In the genomic region with DNA sequence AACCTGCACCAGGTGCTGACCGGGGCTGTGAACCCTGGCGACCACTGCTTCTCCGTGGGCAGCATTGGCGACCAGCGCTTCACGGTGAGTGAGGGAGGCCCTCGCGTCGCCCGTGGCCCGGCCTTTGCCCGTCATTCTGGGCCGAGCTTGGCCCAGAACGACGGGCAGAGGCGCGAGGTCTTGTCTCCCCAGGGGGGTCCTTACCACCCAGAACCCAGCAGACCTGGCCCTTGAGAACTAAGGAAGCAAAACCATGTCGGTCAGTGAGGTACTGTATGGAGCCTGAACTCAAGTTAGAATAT, we compare ENCODE assay signal across 8 cellular contexts. TPM values are rescaled to one million over a fixed set of nuclear protein-coding genes. Genes with fewer than 3 reads are reported as not detected.
DNase-seq lines count a peak whose midpoint lies in the region; ATAC-seq and TF ChIP-seq lines count a peak whose summit lies in the region.

No MANE protein-coding gene starts in this region.

- peaks cover 34% of the 10 kb centered on the region for H3K4me1 ChIP-seq in OCI-LY3 (ENCODE audit: low read length)
- peaks cover 0 to 2% of the 10 kb centered on the region in 2 donors for H3K4me1 ChIP-seq in esophagus (ENCODE audit: control insufficient read depth in 2 of 2, insufficient read depth in 2 of 2, low read length in 1 of 2)
- peaks cover 22% of the 10 kb centered on the region in 2 experiments for H3K4me1 ChIP-seq in neutrophil (ENCODE audit: control insufficient read depth in 1 of 2, insufficient read depth in 1 of 2, low read depth in 1 of 2, low read length in 1 of 2)

- H3K79me2 ChIP-seq in OCI-LY3 (ENCODE audit: low read length), result peaks cover 50% of the 10 kb centered on the region

- TF ChIP-seq CTCF in OCI-LY3 (IDR thresholded peaks at IDR 0.05; ENCODE audit: low read depth, low read length) (no peak), neutrophil (IDR thresholded peaks at IDR 0.05) (no peak)

- H3K36me3 ChIP-seq in OCI-LY3 (replicated peaks; ENCODE audit: low read depth, low read length) (no peaks in the 10 kb centered on the region), esophagus (ENCODE audit: control insufficient read depth in 2 of 2, insufficient read depth in 2 of 2, low read length in 1 of 2) (no peaks in the 10 kb centered on the region), neutrophil (no peaks in the 10 kb centered on the region)

- DNase-seq in COLO668 (lab: John Stamatoyannopoulos, UW; ENCODE audit: unreplicated experiment) (peak; percentile 56), mesenteric fat pad (ENCODE audit: low spot score) (no peak)
- no peak for DNase-seq in NK-92 treated with Interleukin-12 subunit alpha and Interleukin-12 subunit beta, amount 100 ng/mL, for 24 hours (lab: John Stamatoyannopoulos, UW)

- H3K27ac ChIP-seq in OCI-LY3 (ENCODE audit: low read length) (peak overlapping the region; percentile 92), esophagus (ENCODE audit: low read depth in 2 of 2, low read length in 1 of 2) (peak overlapping the region; percentile 99 to 100), neutrophil (peak overlapping the region; percentile 94)

- H2AFZ ChIP-seq in OCI-LY3 (ENCODE audit: low read depth, low read length), result no peak overlapping the region

- ATAC-seq in GM21786 (IDR thresholded peaks at IDR 0.05; ENCODE audit: unreplicated experiment) (peak; percentile 3), HG03469 (IDR thresholded peaks at IDR 0.05; ENCODE audit: unreplicated experiment) (no peak)

- WGBS in esophagus, 2 donors, result 1% methylated on average over 16 to 18 of the region's 18 CpGs

- H3K9me3 ChIP-seq in OCI-LY3 (ENCODE audit: insufficient read depth, low read length) (no peaks in the 10 kb centered on the region), esophagus (ENCODE audit: control insufficient read depth in 2 of 2, insufficient read depth in 1 of 2, low read depth in 1 of 2, low read length in 1 of 2) (no peaks in the 10 kb centered on the region), neutrophil (no peaks in the 10 kb centered on the region)

- peak overlapping the region; percentile 97 for H3K4me3 ChIP-seq in OCI-LY3 (ENCODE audit: low read length)
- peak overlapping the region; percentile 77 to 100 for H3K4me3 ChIP-seq in esophagus (ENCODE audit: low read depth in 1 of 2, low read length in 2 of 2)
- H3K4me3 ChIP-seq in neutrophil (ENCODE audit: low read depth in 1 of 2, low read length in 1 of 2), result peak overlapping the region; percentile 70 to 73

- peak overlapping the region; percentile 86 for H3K9ac ChIP-seq in OCI-LY3 (ENCODE audit: low read length)

- H3K27me3 ChIP-seq in OCI-LY3 (ENCODE audit: low read depth, low read length) (no peaks in the 10 kb centered on the region), esophagus (ENCODE audit: control insufficient read depth in 1 of 2, insufficient read depth in 2 of 2, low read length in 2 of 2) (no peaks in the 10 kb centered on the region), neutrophil (no peaks in the 10 kb centered on the region)

- H3K4me2 ChIP-seq in OCI-LY3 (ENCODE audit: low read length), result peak overlapping the region; percentile 97

- peaks cover 4% of the 10 kb centered on the region; the same call in 1 of the 2 replicates for H4K20me1 ChIP-seq in OCI-LY3 (ENCODE audit: insufficient read depth, low read length)

RNA-seq across cellular contexts. Expression of a gene that starts 0.6 kb away (rescaled TPM):
- polyA plus RNA-seq in esophagus, result 10 to 100 TPM in 1 of 2 donors, 1 to 10 TPM in 1; 9.3 to 14.2 TPM
- 57.0 TPM for total RNA-seq in mesenteric fat pad
